Comparison of ENCODE assay signal across 8 cellular contexts in genomic region chr20:32481311-32482103, GRCh38.
DNase-seq lines count a peak whose midpoint lies in the region; ATAC-seq and TF ChIP-seq lines count a peak whose summit lies in the region.

No MANE protein-coding gene starts in this region.

- H3K9me3 ChIP-seq in left ventricle myocardium inferior (replicated peaks) = no peaks in the 10 kb centered on the region

- DNase-seq in GF-D8 (lab: John Stamatoyannopoulos, UW) (peak; percentile 15), left ventricle myocardium inferior (no peak), cerebellum (ENCODE audit: low spot score) (no peak), hippocampal formation (lab: John Stamatoyannopoulos, UW) (no peak)

- H3K4me3 ChIP-seq in WI38 (ENCODE audit: low read depth, low read length) (peak overlapping the region; percentile 69; the same call in 1 of the 2 replicates), left ventricle myocardium inferior (peak overlapping the region; percentile 85), rectal smooth muscle tissue (ENCODE audit: low read length) (peak overlapping the region; percentile 67)

- no peaks in the 10 kb centered on the region for H3K27me3 ChIP-seq in left ventricle myocardium inferior (ENCODE audit: low read depth)
- no peaks in the 10 kb centered on the region for H3K27me3 ChIP-seq in rectal smooth muscle tissue (ENCODE audit: control insufficient read depth, insufficient read depth, low read length)

- H3K27ac ChIP-seq in left ventricle myocardium inferior (replicated peaks) (peak overlapping the region; percentile 88), rectal smooth muscle tissue (ENCODE audit: low read depth, low read length) (peak overlapping the region; percentile 80)

- H3K36me3 ChIP-seq in left ventricle myocardium inferior = no peaks in the 10 kb centered on the region
- no peaks in the 10 kb centered on the region for H3K36me3 ChIP-seq in rectal smooth muscle tissue (ENCODE audit: control insufficient read depth, insufficient read depth, low read length)

- TF ChIP-seq CTCF in WI38 (IDR thresholded peaks at IDR 0.05; ENCODE audit: low read depth, low read length) (no peak), left ventricle myocardium inferior (IDR thresholded peaks at IDR 0.05; ENCODE audit: borderline replicate concordance) (no peak)

- H3K4me1 ChIP-seq in left ventricle myocardium inferior (peaks cover 68% of the 10 kb centered on the region), rectal smooth muscle tissue (ENCODE audit: control insufficient read depth, insufficient read depth, low read length) (peaks cover 30% of the 10 kb centered on the region)

- ATAC-seq in GM18858 (IDR thresholded peaks at IDR 0.05; ENCODE audit: unreplicated experiment) (no peak), HG03135 (IDR thresholded peaks at IDR 0.05; ENCODE audit: unreplicated experiment) (no peak)

- H3K9ac ChIP-seq in rectal smooth muscle tissue (ENCODE audit: low read length) = no peak overlapping the region

- intact Hi-C loops in left ventricle myocardium inferior (cut with micrococcal nuclease) = loop anchor here (10.0 kb wide), 1 partner anchor 117 kb away; no protein-coding TSS in a partner anchor
